Comparison of ENCODE assay signal across 19 cellular contexts in genomic region chr12:93780115-93780641, GRCh38.
DNase-seq lines count a peak whose midpoint lies in the region; ATAC-seq and TF ChIP-seq lines count a peak whose summit lies in the region.
"Had no signal": no experiment of that assay in that cellular context is flagged by ENCODE, and none has a peak within 500 bp of the region (broad histone marks: within the 10 kb centered on the region; RNA-seq: fewer than 3 reads in every experiment).

No MANE protein-coding gene starts in this region.

- peaks cover 93% of the 10 kb centered on the region for H3K4me1 Mint-ChIP-seq in HFFc6 (ENCODE audit: low read depth)
- peaks cover 42% of the 10 kb centered on the region for H3K4me1 Mint-ChIP-seq in activated T-helper 17 cell treated with anti-CD3 and anti-CD28 coated beads, Interleukin-2, amount 50 U/mL, for 72 hours

- H3K27ac ChIP-seq in sigmoid colon: peak overlapping the region; percentile 79 to 89 (median 84)

- peaks cover 12% of the 10 kb centered on the region for H3K36me3 Mint-ChIP-seq in HFFc6 (ENCODE audit: low read depth)
- H3K36me3 Mint-ChIP-seq in activated T-helper 17 cell treated with anti-CD3 and anti-CD28 coated beads, Interleukin-2, amount 50 U/mL, for 72 hours (ENCODE audit: low read depth): peaks cover 71% of the 10 kb centered on the region

- TF ChIP-seq EP300 in sigmoid colon (IDR thresholded peaks at IDR 0.05): peak in 3 of 4 donors; percentile 56 to 90 (median 84)

- 82 to 86% methylated on average over 8 of the region's 8 CpGs for WGBS in sigmoid colon, 2 donors

- TF ChIP-seq POLR2A in sigmoid colon (IDR thresholded peaks at IDR 0.05): no peak

- no peaks in the 10 kb centered on the region for H3K9me3 Mint-ChIP-seq in HFFc6
- no peaks in the 10 kb centered on the region for H3K9me3 Mint-ChIP-seq in activated T-helper 17 cell treated with anti-CD3 and anti-CD28 coated beads, Interleukin-2, amount 50 U/mL, for 72 hours

- peak overlapping the region; percentile 97 for H3K27ac Mint-ChIP-seq in HFFc6
- peak overlapping the region; percentile 63 for H3K27ac Mint-ChIP-seq in activated T-helper 17 cell treated with anti-CD3 and anti-CD28 coated beads, Interleukin-2, amount 50 U/mL, for 72 hours
- H3K27ac Mint-ChIP-seq: activated T-helper 1 cell treated with anti-CD3 and anti-CD28 coated beads, Interleukin-12 subunit alpha, Interleukin-12 subunit beta, Interleukin-2, Interleukin-4 antibody, amounts not matched to agents 30 ng/mL and 10 ng/mL and 1 ng/mL, durations not matched to agents 14 hours and 24 hours and 36 hours; T-helper 1 cell treated with Interleukin-12 subunit alpha and Interleukin-12 subunit beta and Interleukin-4 antibody, amounts not matched to agents 30 μg/mL and 1 μg/mL, for 36 hours had no signal

- H3K4me3 Mint-ChIP-seq in HFFc6: peak overlapping the region; percentile 77
- H3K4me3 Mint-ChIP-seq in activated T-helper 17 cell treated with anti-CD3 and anti-CD28 coated beads, Interleukin-2, amount 50 U/mL, for 72 hours: peak overlapping the region; percentile 53
- H3K4me3 Mint-ChIP-seq: activated T-helper 1 cell treated with anti-CD3 and anti-CD28 coated beads, Interleukin-12 subunit alpha, Interleukin-12 subunit beta, Interleukin-2, Interleukin-4 antibody, amounts not matched to agents 30 ng/mL and 10 ng/mL and 1 ng/mL, durations not matched to agents 14 hours and 24 hours and 36 hours; T-helper 1 cell treated with Interleukin-12 subunit alpha and Interleukin-12 subunit beta and Interleukin-4 antibody, amounts not matched to agents 30 μg/mL and 1 μg/mL, for 36 hours had no signal

- ATAC-seq in activated T-helper 17 cell treated with anti-CD3 and anti-CD28 coated beads, Interleukin-2, amount 50 U/mL, for 72 hours (replicated peaks): no peak
- ATAC-seq in HG03135 (IDR thresholded peaks at IDR 0.05; ENCODE audit: unreplicated experiment): no peak
- ATAC-seq in GM19395 (IDR thresholded peaks at IDR 0.05; ENCODE audit: unreplicated experiment): no peak

- H3K36me3 ChIP-seq in sigmoid colon: no peaks in the 10 kb centered on the region
- H3K36me3 ChIP-seq: BE2C, tibial artery had no signal

- intact Hi-C loops in sigmoid colon (cut with DNase I): no loop called here

- no peaks in the 10 kb centered on the region for H3K9me3 ChIP-seq in sigmoid colon
- H3K9me3 ChIP-seq: BE2C, tibial artery had no signal

- DNase-seq in HFFc6: peak; percentile 58
- DNase-seq in fibroblast of the aortic adventitia (ENCODE audit: low read depth): peak; percentile 51
- peak; percentile 65 for DNase-seq in sigmoid colon
- DNase-seq in GM19240 (ENCODE audit: insufficient read length, low spot score): no peak
- DNase-seq: activated CD8-positive, alpha-beta memory T cell treated with anti-CD3 and anti-CD28 coated beads for 24 hours; amygdala; BE2C; GF-D8; hippocampal formation; midbrain; NCI-H2029; occipital lobe; small intestine; tibial artery had no signal

- TF ChIP-seq CTCF in HFFc6 (IDR thresholded peaks at IDR 0.05): no peak
- no peak for TF ChIP-seq CTCF in fibroblast of the aortic adventitia (IDR thresholded peaks at IDR 0.05; ENCODE audit: insufficient read depth, low read length)
- TF ChIP-seq CTCF in sigmoid colon (IDR thresholded peaks at IDR 0.05): no peak

- H3K4me1 ChIP-seq in sigmoid colon: peaks cover 0 to 95% (median 75%) of the 10 kb centered on the region in 4 donors

- no peak overlapping the region for H3K4me3 ChIP-seq in fibroblast of the aortic adventitia (ENCODE audit: low read depth, low read length)
- peak overlapping the region in 1 of 4 donors; percentile 2 for H3K4me3 ChIP-seq in sigmoid colon
- H3K4me3 ChIP-seq: tibial artery had no signal

- no peaks in the 10 kb centered on the region for H3K27me3 Mint-ChIP-seq in HFFc6 (ENCODE audit: insufficient read depth)
- H3K27me3 Mint-ChIP-seq in activated T-helper 17 cell treated with anti-CD3 and anti-CD28 coated beads, Interleukin-2, amount 50 U/mL, for 72 hours: no peaks in the 10 kb centered on the region

- no peaks in the 10 kb centered on the region for H3K27me3 ChIP-seq in sigmoid colon
- H3K27me3 ChIP-seq: BE2C, tibial artery had no signal
